Comparison of ENCODE assay signal across 1 cellular context in the genomic region with DNA sequence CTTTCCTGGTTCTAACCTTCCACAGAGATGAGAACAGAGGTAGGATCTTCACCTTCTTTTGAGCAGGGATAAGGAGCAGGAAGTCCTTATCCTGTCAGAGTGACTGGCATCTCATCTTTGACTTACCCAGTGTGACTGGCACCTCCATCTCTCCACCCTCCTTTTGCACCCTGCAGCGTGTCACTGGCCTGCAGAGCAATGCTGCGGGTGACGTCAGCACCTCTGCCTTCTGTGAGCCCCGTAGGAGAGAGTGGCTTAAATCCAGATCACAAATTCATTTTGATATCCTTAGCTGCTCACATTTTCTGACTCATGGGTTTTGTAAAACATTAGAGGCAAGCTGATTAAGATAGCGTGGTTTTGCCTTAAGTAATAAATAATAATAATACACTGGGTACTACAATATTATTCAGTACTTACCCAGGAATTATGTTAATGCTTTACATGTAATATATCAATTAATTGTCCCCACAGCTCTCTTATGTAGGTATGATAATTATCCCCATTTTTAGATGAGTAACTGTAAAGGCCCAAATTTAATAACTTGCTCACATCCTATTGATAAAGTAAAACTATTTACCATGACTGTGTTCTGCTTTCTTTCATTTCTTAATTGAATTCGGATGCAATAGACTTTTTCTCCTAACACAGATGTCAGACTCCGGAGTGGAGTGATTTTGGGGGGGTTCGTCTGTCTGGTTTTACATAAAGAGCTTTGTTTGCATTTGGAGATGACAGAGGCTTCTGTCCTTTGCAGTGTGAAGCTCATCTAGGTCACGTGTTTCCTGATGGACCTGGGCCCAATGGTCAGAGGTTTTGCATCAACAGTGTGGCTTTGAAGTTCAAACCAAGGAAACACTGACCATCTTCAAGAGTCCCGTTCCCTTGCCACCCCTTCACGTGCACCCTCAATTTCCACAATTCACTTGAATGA.
TF ChIP-seq lines count a peak whose summit lies in the region.

No MANE protein-coding gene starts in this region.

TF ChIP-seq in SK-N-SH, 30 proteins besides CTCF, POLR2A, EP300 and RAD21 (continued from another document):
- TF ChIP-seq, protein P1, sequence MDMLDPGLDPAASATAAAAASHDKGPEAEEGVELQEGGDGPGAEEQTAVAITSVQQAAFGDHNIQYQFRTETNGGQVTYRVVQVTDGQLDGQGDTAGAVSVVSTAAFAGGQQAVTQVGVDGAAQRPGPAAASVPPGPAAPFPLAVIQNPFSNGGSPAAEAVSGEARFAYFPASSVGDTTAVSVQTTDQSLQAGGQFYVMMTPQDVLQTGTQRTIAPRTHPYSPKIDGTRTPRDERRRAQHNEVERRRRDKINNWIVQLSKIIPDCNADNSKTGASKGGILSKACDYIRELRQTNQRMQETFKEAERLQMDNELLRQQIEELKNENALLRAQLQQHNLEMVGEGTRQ (IDR thresholded peaks at IDR 0.05; ENCODE audit: borderline replicate concordance, low read depth, low read length): no peak; the same call in 1 of the 2 replicates
- TF ChIP-seq, protein P2, sequence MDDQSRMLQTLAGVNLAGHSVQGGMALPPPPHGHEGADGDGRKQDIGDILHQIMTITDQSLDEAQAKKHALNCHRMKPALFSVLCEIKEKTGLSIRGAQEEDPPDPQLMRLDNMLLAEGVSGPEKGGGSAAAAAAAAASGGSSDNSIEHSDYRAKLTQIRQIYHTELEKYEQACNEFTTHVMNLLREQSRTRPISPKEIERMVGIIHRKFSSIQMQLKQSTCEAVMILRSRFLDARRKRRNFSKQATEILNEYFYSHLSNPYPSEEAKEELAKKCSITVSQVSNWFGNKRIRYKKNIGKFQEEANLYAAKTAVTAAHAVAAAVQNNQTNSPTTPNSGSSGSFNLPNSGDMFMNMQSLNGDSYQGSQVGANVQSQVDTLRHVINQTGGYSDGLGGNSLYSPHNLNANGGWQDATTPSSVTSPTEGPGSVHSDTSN (IDR thresholded peaks at IDR 0.05): no peak
- TF ChIP-seq FOXJ3 (CRISPR knock-in tag; IDR thresholded peaks at IDR 0.05) (no peak), SIN3A (IDR thresholded peaks at IDR 0.05; ENCODE audit: borderline replicate concordance, low read depth, low read length) (no peak), NRF1 (IDR thresholded peaks at IDR 0.05; ENCODE audit: low read depth, low read length) (no peak), NFIC (IDR thresholded peaks at IDR 0.05; ENCODE audit: borderline replicate concordance) (no peak), MEF2A (IDR thresholded peaks at IDR 0.05; ENCODE audit: borderline replicate concordance, low read depth) (no peak), CHD2 (IDR thresholded peaks at IDR 0.05; ENCODE audit: low read length, partially characterized antibody) (peak; percentile 11), EZH2phosphoT487 (IDR thresholded peaks at IDR 0.05; ENCODE audit: borderline replicate concordance, low read depth) (no peak), FOSL2 (IDR thresholded peaks at IDR 0.05; ENCODE audit: borderline replicate concordance, low read depth) (no peak), JUND (IDR thresholded peaks at IDR 0.05) (no peak), FOXM1 (IDR thresholded peaks at IDR 0.05; ENCODE audit: low read depth) (no peak), TAF1 (IDR thresholded peaks at IDR 0.05; ENCODE audit: borderline replicate concordance, low read depth, low read length) (no peak), TEAD4 (IDR thresholded peaks at IDR 0.05; ENCODE audit: borderline replicate concordance, insufficient read depth) (no peak)
- TF ChIP-seq, protein P3, sequence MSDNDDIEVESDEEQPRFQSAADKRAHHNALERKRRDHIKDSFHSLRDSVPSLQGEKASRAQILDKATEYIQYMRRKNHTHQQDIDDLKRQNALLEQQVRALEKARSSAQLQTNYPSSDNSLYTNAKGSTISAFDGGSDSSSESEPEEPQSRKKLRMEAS (IDR thresholded peaks at IDR 0.05; ENCODE audit: low read depth): no peak
- TF ChIP-seq, protein P4, sequence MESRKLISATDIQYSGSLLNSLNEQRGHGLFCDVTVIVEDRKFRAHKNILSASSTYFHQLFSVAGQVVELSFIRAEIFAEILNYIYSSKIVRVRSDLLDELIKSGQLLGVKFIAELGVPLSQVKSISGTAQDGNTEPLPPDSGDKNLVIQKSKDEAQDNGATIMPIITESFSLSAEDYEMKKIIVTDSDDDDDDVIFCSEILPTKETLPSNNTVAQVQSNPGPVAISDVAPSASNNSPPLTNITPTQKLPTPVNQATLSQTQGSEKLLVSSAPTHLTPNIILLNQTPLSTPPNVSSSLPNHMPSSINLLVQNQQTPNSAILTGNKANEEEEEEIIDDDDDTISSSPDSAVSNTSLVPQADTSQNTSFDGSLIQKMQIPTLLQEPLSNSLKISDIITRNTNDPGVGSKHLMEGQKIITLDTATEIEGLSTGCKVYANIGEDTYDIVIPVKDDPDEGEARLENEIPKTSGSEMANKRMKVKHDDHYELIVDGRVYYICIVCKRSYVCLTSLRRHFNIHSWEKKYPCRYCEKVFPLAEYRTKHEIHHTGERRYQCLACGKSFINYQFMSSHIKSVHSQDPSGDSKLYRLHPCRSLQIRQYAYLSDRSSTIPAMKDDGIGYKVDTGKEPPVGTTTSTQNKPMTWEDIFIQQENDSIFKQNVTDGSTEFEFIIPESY (IDR thresholded peaks at IDR 0.05; ENCODE audit: borderline replicate concordance, low read depth): no peak
TF ChIP-seq in SK-N-SH: peak in this region for 5.
